Comparison of ENCODE assay signal across 13 cellular contexts in genomic region chr2:70768585-70769085, GRCh38. TPM values are rescaled to one million over a fixed set of nuclear protein-coding genes. Genes with fewer than 3 reads are reported as not detected.
DNase-seq lines count a peak whose midpoint lies in the region; ATAC-seq and TF ChIP-seq lines count a peak whose summit lies in the region.
"Had no signal": no experiment of that assay in that cellular context is flagged by ENCODE, and none has a peak within 500 bp of the region (broad histone marks: within the 10 kb centered on the region; RNA-seq: fewer than 3 reads in every experiment).

No MANE protein-coding gene starts in this region.

- intact Hi-C loops in Calu3 (cut with micrococcal nuclease; ENCODE audit: unreplicated experiment) = no loop called here
- intact Hi-C loops in left ventricle myocardium superior (cut with micrococcal nuclease) = no loop called here

- H3K27ac Mint-ChIP-seq in Calu3 (ENCODE audit: unreplicated experiment) (no peak overlapping the region), mesothelial cell of epicardium (no peak overlapping the region)
- H3K27ac Mint-ChIP-seq in activated naive CD4-positive, alpha-beta T cell treated with anti-CD3 and anti-CD28 coated beads, Interleukin-2, amount 50 U/mL, for 72 hours = peak overlapping the region; percentile 59 to 95

- no peaks in the 10 kb centered on the region for H3K9me3 Mint-ChIP-seq in Calu3 (ENCODE audit: low read depth, unreplicated experiment)
- H3K9me3 Mint-ChIP-seq in activated naive CD4-positive, alpha-beta T cell treated with anti-CD3 and anti-CD28 coated beads, Interleukin-2, amount 50 U/mL, for 72 hours = peaks cover 0 to 7% of the 10 kb centered on the region in 2 donors
- no peaks in the 10 kb centered on the region for H3K9me3 Mint-ChIP-seq in mesothelial cell of epicardium

- H3K4me3 Mint-ChIP-seq in Calu3 (ENCODE audit: low read depth, unreplicated experiment) (peak overlapping the region; percentile 17), mesothelial cell of epicardium (peak overlapping the region; percentile 61)

- CTCF ChIA-PET in Calu3 (lab: Charles Lee) = interaction anchor here (1.1 kb wide), 1 partner anchor 113 kb away, joined by 3 read pairs; no protein-coding TSS in a partner anchor

- H3K27me3 Mint-ChIP-seq in Calu3 (ENCODE audit: unreplicated experiment) = peaks cover 95% of the 10 kb centered on the region
- peaks cover 90% of the 10 kb centered on the region for H3K27me3 Mint-ChIP-seq in mesothelial cell of epicardium (ENCODE audit: low read depth)

- peaks cover 9% of the 10 kb centered on the region for H3K4me1 Mint-ChIP-seq in Calu3 (ENCODE audit: low read depth, unreplicated experiment)
- H3K4me1 Mint-ChIP-seq in mesothelial cell of epicardium = peaks cover 11% of the 10 kb centered on the region

- no TSS peak for BruUV-seq in Calu3 (replicated peaks; lab: Mats Ljungman, UMichigan)

- DNase-seq in NCI-H1417 (lab: John Stamatoyannopoulos, UW) = peak in 2 of 3 experiments; percentile 45 to 57
- no peak for DNase-seq in NCI-H1417 treated with DMSO at 0.1 percent for 48 hours (lab: John Stamatoyannopoulos, UW)
- DNase-seq in Calu3 = no peak
- DNase-seq in activated naive CD4-positive, alpha-beta T cell treated with anti-CD3 and anti-CD28 coated beads, Interleukin-2, amount 50 U/mL, for 72 hours (ENCODE audit: low spot score in 2 of 2) = no peak
- DNase-seq in mesothelial cell of epicardium (ENCODE audit: low spot score in 2 of 2, unreplicated experiment in 2 of 2) = no peak
- no peak for DNase-seq in NCI-H1694 (lab: John Stamatoyannopoulos, UW)
- no peak for DNase-seq in left ventricle myocardium superior
- DNase-seq: 8988T had no signal

- TF ChIP-seq CTCF in Calu3 (IDR thresholded peaks at IDR 0.05; ENCODE audit: unreplicated experiment) (no peak), mesothelial cell of epicardium (IDR thresholded peaks at IDR 0.05; ENCODE audit: unreplicated experiment) (no peak)

- peaks cover 4% of the 10 kb centered on the region for H3K36me3 Mint-ChIP-seq in Calu3 (ENCODE audit: insufficient read depth, unreplicated experiment)
- peaks cover 5 to 10% of the 10 kb centered on the region in 2 donors for H3K36me3 Mint-ChIP-seq in activated naive CD4-positive, alpha-beta T cell treated with anti-CD3 and anti-CD28 coated beads, Interleukin-2, amount 50 U/mL, for 72 hours
- H3K36me3 Mint-ChIP-seq in mesothelial cell of epicardium = no peaks in the 10 kb centered on the region

- no peak for ATAC-seq in activated naive CD4-positive, alpha-beta T cell treated with anti-CD3 and anti-CD28 coated beads, Interleukin-2, amount 50 U/mL, for 72 hours
- ATAC-seq in left ventricle myocardium superior (no peak), GM21576 (IDR thresholded peaks at IDR 0.05; ENCODE audit: unreplicated experiment) (no peak)
- ATAC-seq: left colon, Panc1 had no signal

RNA-seq across cellular contexts. Expression of gene ADD2, which starts 0.6 kb away (rescaled TPM):
- total RNA-seq in Calu3 (2022) (0.14 TPM in 1 of 2 replicates, not detected in the other), mesothelial cell of epicardium (1.3 to 2.0 TPM (median 1.3 TPM) in 3 replicates), left ventricle myocardium superior (1.8 TPM)
- 10 to 100 TPM; 18.3 to 76.0 TPM for total RNA-seq in activated naive CD4-positive, alpha-beta T cell treated with anti-CD3 and anti-CD28 coated beads, Interleukin-2, amount 50 U/mL, for 72 hours

RNA-seq across cellular contexts. Expression of gene FIGLA, which starts 21.8 kb away (rescaled TPM):
- total RNA-seq in Calu3 (2022) (not detected in 2 replicates), mesothelial cell of epicardium (not detected in 3 replicates), left ventricle myocardium superior (not detected)
- not detected for total RNA-seq in activated naive CD4-positive, alpha-beta T cell treated with anti-CD3 and anti-CD28 coated beads, Interleukin-2, amount 50 U/mL, for 72 hours
- total RNA-seq: left colon, omental fat pad, urinary bladder had no signal

RNA-seq across cellular contexts. Expression of gene CLEC4F, which starts 51.8 kb away (rescaled TPM):
- total RNA-seq in Calu3 (2022) (not detected in 2 replicates), mesothelial cell of epicardium (not detected in 3 replicates), left ventricle myocardium superior (0.25 TPM)
- total RNA-seq in activated naive CD4-positive, alpha-beta T cell treated with anti-CD3 and anti-CD28 coated beads, Interleukin-2, amount 50 U/mL, for 72 hours = 1 to 10 TPM in 1 of 2 donors, not detected in 1; 3.7 TPM
- total RNA-seq: urinary bladder had no signal

Comparison
In these comparisons a context has a peak if more than half of its experiments do, and no peak if none do; other contexts are left out.
1. DNase-seq: peak in NCI-H1417 (2 of 3); none in NCI-H1417 treated with DMSO at 0.1 percent for 48 hours (single experiment), Calu3 (single experiment), activated naive CD4-positive, alpha-beta T cell treated with anti-CD3 and anti-CD28 coated beads, Interleukin-2, amount 50 U/mL, for 72 hours (0 of 2), mesothelial cell of epicardium (0 of 2), NCI-H1694 (single experiment) and left ventricle myocardium superior (single experiment).
2. H3K27ac Mint-ChIP-seq: peak in activated naive CD4-positive, alpha-beta T cell treated with anti-CD3 and anti-CD28 coated beads, Interleukin-2, amount 50 U/mL, for 72 hours (2 of 2); none in Calu3 (single experiment) and mesothelial cell of epicardium (single experiment).